In genomic region chr19:6087074-6087506, GRCh38 we compare ENCODE assay signal across 9 cellular contexts. TPM values are rescaled to one million over a fixed set of nuclear protein-coding genes. Genes with fewer than 3 reads are reported as not detected.
DNase-seq lines count a peak whose midpoint lies in the region; ATAC-seq and TF ChIP-seq lines count a peak whose summit lies in the region.
"Had no signal": no experiment of that assay in that cellular context is flagged by ENCODE, and none has a peak within 500 bp of the region (broad histone marks: within the 10 kb centered on the region; RNA-seq: fewer than 3 reads in every experiment).

No MANE protein-coding gene starts in this region.

- TF ChIP-seq CTCF in activated B cell treated with CpG ODN at 0.5 μM for 24 hours (IDR thresholded peaks at IDR 0.05), result no peak
- no peak for TF ChIP-seq CTCF in type B pancreatic cell (conservative IDR thresholded peaks at IDR 0.05)

- POLR2A ChIA-PET in activated B cell treated with CpG ODN at 0.5 μM for 24 hours (lab: Charles Lee), result interaction anchor here (1.0 to 2.0 kb wide), 7 partner anchors 9 to 37 kb away, joined by 3 to 15 read pairs (median 6); no protein-coding TSS in a partner anchor

- H3K27ac Mint-ChIP-seq in activated B cell treated with CpG ODN at 0.5 μM for 24 hours (peak overlapping the region; percentile 91), type B pancreatic cell (peak overlapping the region; percentile 97)

- H3K36me3 Mint-ChIP-seq in activated B cell treated with CpG ODN at 0.5 μM for 24 hours (ENCODE audit: low read depth) (no peaks in the 10 kb centered on the region), type B pancreatic cell (no peaks in the 10 kb centered on the region)

- peaks cover 32% of the 10 kb centered on the region for H3K4me1 Mint-ChIP-seq in activated B cell treated with CpG ODN at 0.5 μM for 24 hours
- peaks cover 30% of the 10 kb centered on the region for H3K4me1 Mint-ChIP-seq in type B pancreatic cell (ENCODE audit: unreplicated experiment)

- H3K27me3 Mint-ChIP-seq in activated B cell treated with CpG ODN at 0.5 μM for 24 hours (no peaks in the 10 kb centered on the region), type B pancreatic cell (no peaks in the 10 kb centered on the region)

- H3K4me3 Mint-ChIP-seq in activated B cell treated with CpG ODN at 0.5 μM for 24 hours (peak overlapping the region; percentile 73), type B pancreatic cell (peak overlapping the region; percentile 81)

- DNase-seq in activated CD4-positive, CD25-positive, alpha-beta regulatory T cell (lab: John Stamatoyannopoulos, UW), result no peak
- peak; percentile 43 for DNase-seq in HuH-7.5 (ENCODE audit: low spot score)
- DNase-seq in activated B cell treated with CpG ODN at 0.5 μM for 24 hours, result no peak
- peak; percentile 79 for DNase-seq in left kidney (ENCODE audit: low read depth, low spot score)
- no peak for DNase-seq in type B pancreatic cell (ENCODE audit: extremely low spot score, unreplicated experiment)
- no peak for DNase-seq in posterior vena cava (ENCODE audit: low spot score)

- no peaks in the 10 kb centered on the region for H3K9me3 Mint-ChIP-seq in activated B cell treated with CpG ODN at 0.5 μM for 24 hours
- H3K9me3 Mint-ChIP-seq in type B pancreatic cell, result no peaks in the 10 kb centered on the region

- CTCF ChIA-PET in activated B cell treated with CpG ODN at 0.5 μM for 24 hours (lab: Charles Lee), result interaction anchor here (0.6 to 1.8 kb wide), 5 partner anchors 12 to 39 kb away, joined by 3 to 13 read pairs (median 3); no protein-coding TSS in a partner anchor

- intact Hi-C loops in activated B cell treated with CpG ODN at 0.5 μM for 24 hours (cut with micrococcal nuclease) (loop anchor here (1.0 to 2.0 kb wide), 2 partner anchors 18 to 23 kb away; partner anchors contain the start of gene RFX2), posterior vena cava (cut with DNase I) (no loop called here)

- ATAC-seq in activated CD4-positive, CD25-positive, alpha-beta regulatory T cell treated with anti-CD3 and anti-CD28 coated beads, Interleukin-2, amount 50 U/mL, for 24 hours, result peak; percentile 46 to 60
- ATAC-seq in activated B cell treated with CpG ODN at 0.5 μM for 24 hours (ENCODE audit: low read depth) (peak; percentile 49), GM18858 (IDR thresholded peaks at IDR 0.05; ENCODE audit: unreplicated experiment) (no peak)

RNA-seq across cellular contexts. Expression of gene RFX2, which starts 23.2 kb away (rescaled TPM):
- total RNA-seq in activated B cell treated with CpG ODN at 0.5 μM for 24 hours, result 5.2 and 7.0 TPM in 2 replicates
- 7.0 and 18.0 TPM in 2 replicates for total RNA-seq in type B pancreatic cell (ENCODE audit: low replicate concordance)
- total RNA-seq in posterior vena cava, result 10 to 100 TPM; 20.7 to 21.7 TPM

RNA-seq across cellular contexts. Expression of gene ACSBG2, which starts 48.4 kb away (rescaled TPM):
- total RNA-seq in activated B cell treated with CpG ODN at 0.5 μM for 24 hours, result not detected in 2 replicates
- total RNA-seq in type B pancreatic cell (ENCODE audit: low replicate concordance), result not detected in 2 replicates
- total RNA-seq in posterior vena cava, result not detected
- total RNA-seq: activated CD8-positive, alpha-beta memory T cell treated with anti-CD3 and anti-CD28 coated beads for 36 hours had no signal

Comparison
In these comparisons a context has a peak if more than half of its experiments do, and no peak if none do; other contexts are left out.
1. DNase-seq: peak in HuH-7.5 (single experiment) and left kidney (single experiment); none in activated CD4-positive, CD25-positive, alpha-beta regulatory T cell (0 of 4), activated B cell treated with CpG ODN at 0.5 μM for 24 hours (single experiment), type B pancreatic cell (single experiment) and posterior vena cava (single experiment).